In genomic region chr7:3312583-3312982, GRCh38 we compare ENCODE assay signal across 26 cellular contexts. TPM values are rescaled to one million over a fixed set of nuclear protein-coding genes. Genes with fewer than 3 reads are reported as not detected.
DNase-seq lines count a peak whose midpoint lies in the region; ATAC-seq, FAIRE-seq and TF ChIP-seq lines count a peak whose summit lies in the region.
"Had no signal": no experiment of that assay in that cellular context is flagged by ENCODE, and none has a peak within 500 bp of the region (broad histone marks: within the 10 kb centered on the region; RNA-seq: fewer than 3 reads in every experiment).

No MANE protein-coding gene starts in this region.

- H3K9me3 ChIP-seq in Karpas-422 (ENCODE audit: low read length) (no peaks in the 10 kb centered on the region), K562 (replicated peaks; ENCODE audit: control insufficient read depth, insufficient read depth, low read depth, low read length) (no peaks in the 10 kb centered on the region)
- H3K9me3 ChIP-seq: HAP-1, SJCRH30 had no signal

- H3K9me1 ChIP-seq in K562 (ENCODE audit: control insufficient read depth, insufficient read depth, low read length), result no peaks in the 10 kb centered on the region

- TF ChIP-seq EP300 in K562 (IDR thresholded peaks at IDR 0.05; ENCODE audit: low read length), result no peak

- no peak for TF ChIP-seq RAD21 in K562 (CRISPR knock-in tag; conservative IDR thresholded peaks at IDR 0.05 in 1 of 2, IDR thresholded peaks at IDR 0.05 in 1 of 2)

- TF ChIP-seq CTCF in K562 (IDR thresholded peaks at IDR 0.05 in 2 of 3, conservative IDR thresholded peaks at IDR 0.05 in 1 of 3; ENCODE audit: insufficient read depth in 2 of 3, low read depth in 1 of 3, low read length in 3 of 3) (no peak), RWPE1 (conservative IDR thresholded peaks at IDR 0.05; ENCODE audit: low read depth) (no peak)

- peak; percentile 18 for DNase-seq in CD1c-positive myeloid dendritic cell (ENCODE audit: extremely low spot score)
- DNase-seq in Karpas-422, result peak; percentile 48
- peak; percentile 13 for DNase-seq in OCI-M1 (lab: John Stamatoyannopoulos, UW)
- DNase-seq in K562 (ENCODE audit: extremely low read depth in 1 of 4, low spot score in 3 of 4), result no peak
- DNase-seq in NCI-H345 (lab: John Stamatoyannopoulos, UW), result no peak
- DNase-seq in COLO829 (ENCODE audit: low spot score), result no peak
- DNase-seq in RWPE1 (ENCODE audit: low spot score), result no peak
- DNase-seq: C1 segment of cervical spinal cord; CD8-positive, alpha-beta T cell; DMS 273 treated with DMSO at 0.1 percent for 48 hours; DMS79; EL; GDM1; GOT3; HFFc6; NCI-H2029; NCI-H526 treated with DMSO at 0.1 percent for 48 hours; PC-3; SJCRH30; T-helper 1 cell had no signal

- no peak overlapping the region for H3K9ac ChIP-seq in Karpas-422 (ENCODE audit: low read length)
- no peak overlapping the region for H3K9ac ChIP-seq in K562 (ENCODE audit: insufficient read depth in 1 of 2, low read depth in 2 of 2, low read length in 2 of 2)
- H3K9ac ChIP-seq: KMS-11 had no signal

- H3K4me3 ChIP-seq in Karpas-422 (ENCODE audit: low read length), result no peak overlapping the region
- no peak overlapping the region for H3K4me3 ChIP-seq in K562
- H3K4me3 ChIP-seq: HAP-1, SJCRH30 had no signal

- no peak overlapping the region for H3K4me2 ChIP-seq in Karpas-422 (ENCODE audit: low read depth, low read length, poor library complexity, severe bottlenecking)
- H3K4me2 ChIP-seq in K562 (ENCODE audit: insufficient read depth, low read length), result no peak overlapping the region
- H3K4me2 ChIP-seq: KMS-11 had no signal

- H3K79me2 ChIP-seq in Karpas-422 (ENCODE audit: low read length) (no peaks in the 10 kb centered on the region), K562 (ENCODE audit: control insufficient read depth, insufficient read depth, low read length) (no peaks in the 10 kb centered on the region)

- no peak for ATAC-seq in K562
- ATAC-seq: CD8-positive, alpha-beta T cell; PC-3; Right ventricle myocardium inferior; SK-N-SH treated with all-trans-retinoic acid at 6 μM for 48 hours had no signal

- H3K36me3 ChIP-seq in Karpas-422 (ENCODE audit: insufficient read depth, low read length), result no peaks in the 10 kb centered on the region
- no peaks in the 10 kb centered on the region for H3K36me3 ChIP-seq in K562 (ENCODE audit: control insufficient read depth, insufficient read depth, low read length)
- H3K36me3 ChIP-seq: HAP-1, SJCRH30 had no signal

- H3K27ac ChIP-seq in Karpas-422 (ENCODE audit: low read length) (no peak overlapping the region), K562 (ENCODE audit: extremely low read depth, low read depth, low read length) (no peak overlapping the region), RWPE1 (no peak overlapping the region)
- H3K27ac ChIP-seq: KMS-11, SJCRH30 had no signal

- POLR2A ChIA-PET in K562 (lab: Yijun Ruan, JAX) (no interaction called here), RWPE1 (lab: Yijun Ruan, JAX; ENCODE audit: low non-redundant PET) (no interaction called here)

- no peaks in the 10 kb centered on the region for H4K20me1 ChIP-seq in Karpas-422 (ENCODE audit: insufficient read depth, low read depth, low read length)
- no peaks in the 10 kb centered on the region for H4K20me1 ChIP-seq in K562 (replicated peaks; ENCODE audit: control insufficient read depth, insufficient read depth, low read length)

- H2AFZ ChIP-seq in Karpas-422 (ENCODE audit: low read length) (no peak overlapping the region), K562 (ENCODE audit: low read depth, low read length) (no peak overlapping the region)

- no peak for FAIRE-seq in K562 (lab: Jason Lieb, UNC)
- FAIRE-seq: A204.1, GM12891 had no signal

- H3K27me3 ChIP-seq in Karpas-422 (ENCODE audit: low read length), result no peaks in the 10 kb centered on the region
- H3K27me3 ChIP-seq in K562 (ENCODE audit: control insufficient read depth in 2 of 2, insufficient read depth in 2 of 2, low read length in 2 of 2), result no peaks in the 10 kb centered on the region
- H3K27me3 ChIP-seq: SJCRH30 had no signal

- CTCF ChIA-PET in K562 (lab: Yijun Ruan, JAX; ENCODE audit: low intra/inter-chr PET ratio), result no interaction called here
- CTCF ChIA-PET in RWPE1 (lab: Yijun Ruan, JAX), result no interaction called here

- peaks cover 5% of the 10 kb centered on the region; the same call in 1 of the 2 replicates for H3K4me1 ChIP-seq in Karpas-422 (ENCODE audit: low read length)
- no peaks in the 10 kb centered on the region for H3K4me1 ChIP-seq in K562 (replicated peaks in 1 of 2; ENCODE audit: control insufficient read depth in 2 of 2, insufficient read depth in 2 of 2, low read length in 2 of 2)
- H3K4me1 ChIP-seq: HAP-1, SJCRH30 had no signal

- no TSS peak for BruUV-seq in K562 (replicated peaks; lab: Mats Ljungman, UMichigan)

- WGBS in K562 (ENCODE audit: insufficient coverage, low coverage, missing lambda C conversion rate), result 0% methylated on average over 2 of the region's 2 CpGs

- in situ Hi-C loops in K562 (cut with MboI), result no loop called here

- no peaks in the 10 kb centered on the region for H3K9me2 ChIP-seq in Karpas-422 (replicated peaks; ENCODE audit: insufficient read depth, low read length)

- intact Hi-C loops in K562 (cut with micrococcal nuclease), result no loop called here

- no peak for TF ChIP-seq POLR2A in K562 (conservative IDR thresholded peaks at IDR 0.05)

TF ChIP-seq in K562, 482 proteins besides CTCF, POLR2A, EP300 and RAD21:
- TF ChIP-seq ZNF76 (CRISPR knock-in tag; IDR thresholded peaks at IDR 0.05; ENCODE audit: borderline replicate concordance) (no peak), PKNOX1 (IDR thresholded peaks at IDR 0.05) (no peak), SAFB (IDR thresholded peaks at IDR 0.05; ENCODE audit: borderline replicate concordance, low read depth, low read length) (no peak), C11orf30 (IDR thresholded peaks at IDR 0.05; ENCODE audit: low read depth) (no peak), SPI1 (IDR thresholded peaks at IDR 0.05; ENCODE audit: borderline replicate concordance, low read depth, low read length) (peak; percentile 19; the same call in 1 of the 2 replicates)

RNA-seq across cellular contexts. Expression of gene SDK1, which starts 11.5 kb away (rescaled TPM):
- not detected in 2 replicates for total RNA-seq in Karpas-422 (2014; rRNA removed; shearing (Covaris generic); ENCODE audit: low replicate concordance)
- total RNA-seq in K562 (2011; cell fraction: chromatin; rRNA removed; ENCODE audit: low replicate concordance), result 0.05 TPM in 1 of 2 replicates, not detected in the other
- total RNA-seq in K562 (2011; cell fraction: nucleolus; rRNA removed), result not detected in 2 replicates
- not detected in 2 replicates for total RNA-seq in K562 (2011; cell fraction: nucleoplasm; rRNA removed)
- total RNA-seq in K562 (2014; rRNA removed) (under 0.01 TPM in 1 of 2 replicates, not detected in the other), K562 (2014; rRNA removed; fragmentation: Illumina TruSeq; extraction: Trizol) (not detected in 2 replicates), K562 (2015; rRNA removed; fragmentation: Illumina TruSeq; extraction: Trizol) (not detected in 2 replicates), K562 (2021) (0.16 TPM in 2 replicates)
- polyA plus RNA-seq in K562 (2011; rRNA removed) (not detected in 2 replicates), K562 (2014; fragmentation: Illumina TruSeq; extraction: Trizol) (not detected in 2 replicates), K562 (2014; fragmentation: Nextera tagmentation; extraction: Ambion mirVana) (not detected), K562 (2014; rRNA removed) (not detected in 2 replicates)
- not detected in 2 replicates for polyA plus RNA-seq in K562 (2011; cell fraction: cytosol; rRNA removed)
- polyA plus RNA-seq in K562 (2011; cell fraction: nucleus; rRNA removed), result not detected in 2 replicates
- polyA plus RNA-seq in K562 (2012), result 0.04 TPM in 1 of 2 replicates, not detected in the other
- not detected in 2 replicates for polyA minus RNA-seq in K562 (2011; rRNA and poly(A)+ RNA removed)
- polyA minus RNA-seq in K562 (2011; cell fraction: cytosol; rRNA and poly(A)+ RNA removed), result not detected in 2 replicates
- polyA minus RNA-seq in K562 (2011; cell fraction: nucleus; rRNA and poly(A)+ RNA removed), result not detected in 2 replicates
- total RNA-seq: HFFc6 had no signal

Comparison
In these comparisons a context has a peak if more than half of its experiments do, and no peak if none do; other contexts are left out.
1. DNase-seq: peak in CD1c-positive myeloid dendritic cell (single experiment), Karpas-422 (single experiment) and OCI-M1 (single experiment); none in K562 (0 of 4), NCI-H345 (single experiment), COLO829 (single experiment) and RWPE1 (single experiment).